Comparison of ENCODE assay signal across 1 cellular context in genomic region chr1:154219511-154219910, GRCh38.
TF ChIP-seq lines count a peak whose summit lies in the region.

No MANE protein-coding gene starts in this region.

TF ChIP-seq in H1, 55 proteins besides CTCF, POLR2A, EP300 and RAD21:
- no peak for TF ChIP-seq SP1 (IDR thresholded peaks at IDR 0.05; ENCODE audit: low read depth, low read length)
- no peak for TF ChIP-seq JUN (IDR thresholded peaks at IDR 0.05; ENCODE audit: low read depth, low read length)
- no peak for TF ChIP-seq POU5F1 (IDR thresholded peaks at IDR 0.05; ENCODE audit: low read depth, low read length)
- TF ChIP-seq SUZ12 (IDR thresholded peaks at IDR 0.05; ENCODE audit: low read length), result no peak
- no peak for TF ChIP-seq YY1 (IDR thresholded peaks at IDR 0.05; ENCODE audit: low read depth, low read length)
- no peak for TF ChIP-seq JUND (IDR thresholded peaks at IDR 0.05; ENCODE audit: low read length)
- no peak for TF ChIP-seq SIN3A (conservative IDR thresholded peaks at IDR 0.05 in 1 of 2, IDR thresholded peaks at IDR 0.05 in 1 of 2; ENCODE audit: low read depth in 1 of 2, low read length in 2 of 2)
- no peak for TF ChIP-seq BRCA1 (IDR thresholded peaks at IDR 0.05; ENCODE audit: low read depth, low read length)
- TF ChIP-seq KDM1A (IDR thresholded peaks at IDR 0.05; ENCODE audit: borderline replicate concordance, low read length), result no peak
- TF ChIP-seq BCL11A (IDR thresholded peaks at IDR 0.05; ENCODE audit: low read depth in 2 of 2, low read length in 2 of 2), result no peak
- no peak for TF ChIP-seq FOSL1 (IDR thresholded peaks at IDR 0.05; ENCODE audit: insufficient read depth, low read depth, low read length)
- no peak for TF ChIP-seq EZH2 (IDR thresholded peaks at IDR 0.05; ENCODE audit: low read depth, low read length, severe bottlenecking)
TF ChIP-seq in H1: peak in this region for 0.
